In the genomic region with DNA sequence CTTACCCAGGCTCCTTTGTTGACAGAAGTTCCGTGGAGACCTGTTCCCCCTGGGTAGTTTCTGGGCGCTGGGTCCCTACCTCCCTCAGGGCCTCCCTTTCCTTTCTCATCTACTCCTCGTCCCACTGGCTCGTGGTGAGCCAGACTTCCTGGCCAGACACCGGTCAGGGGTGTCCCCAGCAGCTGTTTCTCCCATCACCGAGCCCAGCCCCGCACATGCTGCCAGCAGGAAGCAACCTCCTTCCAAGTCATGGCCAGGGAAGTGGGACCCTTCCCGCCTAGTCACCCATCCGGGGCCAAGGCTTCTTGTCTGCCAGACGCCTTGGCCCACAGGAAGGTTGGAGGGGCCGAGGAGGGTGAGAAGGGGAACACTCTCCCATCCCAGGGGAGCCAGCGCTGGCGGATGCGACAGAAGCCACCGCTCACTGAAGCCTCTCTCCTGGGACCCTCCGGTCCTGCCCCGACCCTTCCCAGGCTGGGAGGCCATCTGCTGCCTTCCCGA, we compare ENCODE assay signal across 14 cellular contexts. TPM values are rescaled to one million over a fixed set of nuclear protein-coding genes. Genes with fewer than 3 reads are reported as not detected.
A peak's percentile ranks its signal among the peaks of the same experiment; 100 is the strongest.
DNase-seq lines count a peak whose midpoint lies in the region; ATAC-seq, FAIRE-seq and TF ChIP-seq lines count a peak whose summit lies in the region.
"Had no signal": no experiment of that assay in that cellular context is flagged by ENCODE, and none has a peak within 500 bp of the region (broad histone marks: within the 10 kb centered on the region; RNA-seq: fewer than 3 reads in every experiment).

No MANE protein-coding gene starts in this region.

- H3K4me3 Mint-ChIP-seq in activated naive CD4-positive, alpha-beta T cell treated with anti-CD3 and anti-CD28 coated beads for 36 hours = no peak overlapping the region
- no peak overlapping the region for H3K4me3 Mint-ChIP-seq in activated naive CD4-positive, alpha-beta T cell treated with anti-CD3 and anti-CD28 coated beads, Interleukin-2, amount 10 ng/mL, durations not matched to agents 7 days and 5 days
- H3K4me3 Mint-ChIP-seq: activated CD4-positive, alpha-beta T cell treated with anti-CD3 and anti-CD28 coated beads, Interleukin-2, amount 10 ng/mL, durations not matched to agents 7 days and 5 days had no signal

- no peak overlapping the region for H3K14ac ChIP-seq in H1 (ENCODE audit: insufficient read length)

- H3K9me3 ChIP-seq in H1 (ENCODE audit: insufficient read depth in 2 of 2, low read depth in 1 of 2, low read length in 1 of 2) = no peaks in the 10 kb centered on the region
- no peaks in the 10 kb centered on the region for H3K9me3 ChIP-seq in mucosa of stomach (ENCODE audit: control insufficient read depth, low read length)
- H3K9me3 ChIP-seq in upper lobe of right lung = no peaks in the 10 kb centered on the region

- no peaks in the 10 kb centered on the region for H3K23me2 ChIP-seq in H1 (ENCODE audit: low read depth, low read length)

- POLR2A ChIA-PET in H1 (lab: Charles Lee; ENCODE audit: partially characterized antibody) = interaction anchor here (0.8 to 1.1 kb wide), 2 partner anchors 9 to 165 kb away, joined by 3 read pairs; partner anchors contain the start of gene IFNL1

- H3K36me3 ChIP-seq in H1 (ENCODE audit: control insufficient read depth in 2 of 4, insufficient read depth in 4 of 4, low read length in 3 of 4) (no peaks in the 10 kb centered on the region), mucosa of stomach (ENCODE audit: control insufficient read depth, insufficient read depth, low read length) (no peaks in the 10 kb centered on the region), upper lobe of right lung (no peaks in the 10 kb centered on the region)

- H2BK12ac ChIP-seq in H1 (ENCODE audit: low read depth, low read length) = 0 out of 2 replicates have a peak overlapping the region, but pooled peaks have one; percentile 17

- peak overlapping the region; percentile 7 for H3K27ac Mint-ChIP-seq in activated naive CD4-positive, alpha-beta T cell treated with anti-CD3 and anti-CD28 coated beads for 36 hours
- H3K27ac Mint-ChIP-seq in activated naive CD4-positive, alpha-beta T cell treated with anti-CD3 and anti-CD28 coated beads, Interleukin-2, amount 10 ng/mL, durations not matched to agents 7 days and 5 days = no peak overlapping the region
- H3K27ac Mint-ChIP-seq: activated CD4-positive, alpha-beta T cell treated with anti-CD3 and anti-CD28 coated beads, Interleukin-2, amount 10 ng/mL, durations not matched to agents 7 days and 5 days had no signal

- no peak overlapping the region for H2BK120ac ChIP-seq in H1 (replicated peaks; ENCODE audit: low read depth, low read length)

- peaks cover 46% of the 10 kb centered on the region for H3K4me1 Mint-ChIP-seq in activated naive CD4-positive, alpha-beta T cell treated with anti-CD3 and anti-CD28 coated beads for 36 hours (ENCODE audit: low read depth)
- H3K4me1 Mint-ChIP-seq in activated naive CD4-positive, alpha-beta T cell treated with anti-CD3 and anti-CD28 coated beads, Interleukin-2, amount 10 ng/mL, durations not matched to agents 7 days and 5 days = peaks cover 18% of the 10 kb centered on the region

- intact Hi-C loops in activated naive CD4-positive, alpha-beta T cell treated with anti-CD3 and anti-CD28 coated beads for 36 hours (cut with micrococcal nuclease) = no loop called here
- intact Hi-C loops in upper lobe of right lung (cut with DNase I) = no loop called here

- no peak for TF ChIP-seq EP300 in H1 (IDR thresholded peaks at IDR 0.05; ENCODE audit: borderline replicate concordance in 1 of 2, low read depth in 2 of 2, low read length in 2 of 2)

- no peak overlapping the region for H3K23ac ChIP-seq in H1 (ENCODE audit: insufficient read length)

- H2BK5ac ChIP-seq in H1 (ENCODE audit: low read depth, low read length) = peak overlapping the region; percentile 88

- no peak overlapping the region for H4K91ac ChIP-seq in H1 (replicated peaks; ENCODE audit: insufficient read length, low read length)

- peak overlapping the region; percentile 24; the same call in 1 of the 2 replicates for H2AK5ac ChIP-seq in H1 (ENCODE audit: low read depth, low read length)

- H3K27me3 Mint-ChIP-seq in activated naive CD4-positive, alpha-beta T cell treated with anti-CD3 and anti-CD28 coated beads for 36 hours (ENCODE audit: low read depth) = no peaks in the 10 kb centered on the region
- no peaks in the 10 kb centered on the region for H3K27me3 Mint-ChIP-seq in activated naive CD4-positive, alpha-beta T cell treated with anti-CD3 and anti-CD28 coated beads, Interleukin-2, amount 10 ng/mL, durations not matched to agents 7 days and 5 days
- H3K27me3 Mint-ChIP-seq: activated CD4-positive, alpha-beta T cell treated with anti-CD3 and anti-CD28 coated beads, Interleukin-2, amount 10 ng/mL, durations not matched to agents 7 days and 5 days had no signal

- TF ChIP-seq CTCF in H1 (IDR thresholded peaks at IDR 0.05; ENCODE audit: control extremely low read depth in 1 of 3, insufficient read depth in 1 of 3, low read depth in 1 of 3, low read length in 3 of 3) (no peak), upper lobe of right lung (IDR thresholded peaks at IDR 0.05) (no peak), GM10266 (IDR thresholded peaks at IDR 0.05; ENCODE audit: control insufficient read depth, insufficient read depth, low read depth, missing control alignments) (no peak)

- no peaks in the 10 kb centered on the region for H3K9me3 Mint-ChIP-seq in activated naive CD4-positive, alpha-beta T cell treated with anti-CD3 and anti-CD28 coated beads for 36 hours
- H3K9me3 Mint-ChIP-seq in activated naive CD4-positive, alpha-beta T cell treated with anti-CD3 and anti-CD28 coated beads, Interleukin-2, amount 10 ng/mL, durations not matched to agents 7 days and 5 days = no peaks in the 10 kb centered on the region
- H3K9me3 Mint-ChIP-seq: activated CD4-positive, alpha-beta T cell treated with anti-CD3 and anti-CD28 coated beads, Interleukin-2, amount 10 ng/mL, durations not matched to agents 7 days and 5 days had no signal

- TF ChIP-seq POLR2A in H1 (IDR thresholded peaks at IDR 0.05; ENCODE audit: control extremely low read depth in 1 of 2, low read depth in 2 of 2, low read length in 2 of 2) = no peak

- H2AFZ ChIP-seq in H1 (ENCODE audit: low read length) = no peak overlapping the region

- peaks cover 5 to 43% (median 30%) of the 10 kb centered on the region in 4 experiments for H3K4me1 ChIP-seq in H1 (replicated peaks in 1 of 4; ENCODE audit: control insufficient read depth in 3 of 4, insufficient read depth in 4 of 4, low read length in 3 of 4)
- peaks cover 66% of the 10 kb centered on the region for H3K4me1 ChIP-seq in mucosa of stomach (ENCODE audit: control insufficient read depth, insufficient read depth, low read length)
- H3K4me1 ChIP-seq in upper lobe of right lung = peaks cover 60% of the 10 kb centered on the region

- CTCF ChIA-PET in activated naive CD4-positive, alpha-beta T cell treated with anti-CD3 and anti-CD28 coated beads for 36 hours (lab: Charles Lee) = no interaction called here
- CTCF ChIA-PET in activated naive CD4-positive, alpha-beta T cell treated with anti-CD3 and anti-CD28 coated beads, Interleukin-2, amount 10 ng/mL, durations not matched to agents 7 days and 5 days (lab: Charles Lee) = no interaction called here
- CTCF ChIA-PET in H1 (lab: Charles Lee; ENCODE audit: partially characterized antibody) = interaction anchor here (0.6 to 1.8 kb wide), 3 partner anchors 21 to 201 kb away, joined by 3 to 6 read pairs (median 3); no protein-coding TSS in a partner anchor

- peak; percentile 1 for ATAC-seq in upper lobe of right lung

- peak overlapping the region in 1 of 2 experiments; percentile 27; a peak in 1 of 4 replicates for H3K4me2 ChIP-seq in H1 (ENCODE audit: insufficient read depth in 1 of 2, low read depth in 2 of 2, low read length in 2 of 2)

- H2BK20ac ChIP-seq in H1 (ENCODE audit: low read length) = no peak overlapping the region

- H4K8ac ChIP-seq in H1 (ENCODE audit: extremely low read depth, insufficient read depth, low read length) = no peak overlapping the region; the same call in 1 of the 2 replicates

- H3K4ac ChIP-seq in H1 (replicated peaks; ENCODE audit: insufficient read length, low read depth, low read length) = no peak overlapping the region

- H4K20me1 ChIP-seq in H1 (replicated peaks in 1 of 2; ENCODE audit: control insufficient read depth in 1 of 2, insufficient read depth in 2 of 2, low read length in 2 of 2) = peaks cover 14 to 43% of the 10 kb centered on the region in 2 experiments

- H3K4me3 ChIP-seq in H1 (ENCODE audit: extremely low read depth in 1 of 4, insufficient read depth in 2 of 4, low read depth in 3 of 4, low read length in 4 of 4) (no peak overlapping the region), mucosa of stomach (ENCODE audit: low read length) (no peak overlapping the region), upper lobe of right lung (no peak overlapping the region)

- no peak overlapping the region for H3K56ac ChIP-seq in H1 (replicated peaks; ENCODE audit: insufficient read length, low read depth, low read length)

- H2BK15ac ChIP-seq in H1 (ENCODE audit: low read length) = no peak overlapping the region

- H3K27me3 ChIP-seq in H1 (replicated peaks in 1 of 4; ENCODE audit: control insufficient read depth in 3 of 4, extremely low read depth in 1 of 4, insufficient read depth in 3 of 4, low read length in 3 of 4) = no peaks in the 10 kb centered on the region
- H3K27me3 ChIP-seq in mucosa of stomach (ENCODE audit: control insufficient read depth, insufficient read depth, low read length) = no peaks in the 10 kb centered on the region
- no peaks in the 10 kb centered on the region for H3K27me3 ChIP-seq in upper lobe of right lung

- H3K79me1 ChIP-seq in H1 (ENCODE audit: low read depth, low read length) = peaks cover 34% of the 10 kb centered on the region

- no peak for TF ChIP-seq RAD21 in H1 (IDR thresholded peaks at IDR 0.05 in 1 of 2, conservative IDR thresholded peaks at IDR 0.05 in 1 of 2; ENCODE audit: low read depth in 2 of 2, low read length in 2 of 2)

- WGBS in H1 (ENCODE audit: extremely low coverage in 1 of 2, insufficient coverage in 1 of 2, insufficient read length in 1 of 2, insufficient replicate concordance in 2 of 2, low coverage in 1 of 2, low lambda C conversion rate in 2 of 2, missing lambda C conversion rate in 1 of 2), 2 experiments = 76% methylated on average over 13 of the region's 18 CpGs; no CpG with 5 or more reads in 1 of the 2 experiments

- H3K27ac ChIP-seq in H1 (ENCODE audit: low read depth, low read length) (peak overlapping the region; percentile 23; the same call in 1 of the 2 replicates), upper lobe of right lung (peak overlapping the region; percentile 78)

- peaks cover 18 to 97% of the 10 kb centered on the region in 2 experiments for H3K79me2 ChIP-seq in H1 (ENCODE audit: control insufficient read depth in 1 of 2, insufficient read depth in 2 of 2, low read length in 2 of 2)

- no peaks in the 10 kb centered on the region for H3K36me3 Mint-ChIP-seq in activated naive CD4-positive, alpha-beta T cell treated with anti-CD3 and anti-CD28 coated beads for 36 hours (ENCODE audit: low read depth)
- no peaks in the 10 kb centered on the region for H3K36me3 Mint-ChIP-seq in activated naive CD4-positive, alpha-beta T cell treated with anti-CD3 and anti-CD28 coated beads, Interleukin-2, amount 10 ng/mL, durations not matched to agents 7 days and 5 days

- FAIRE-seq in H1 (lab: Jason Lieb, UNC) = no peak
- FAIRE-seq in frontal cortex (lab: Jason Lieb, UNC) = no peak
- FAIRE-seq: GM19239 had no signal

- H4K5ac ChIP-seq in H1 (ENCODE audit: insufficient read length, low read depth, low read length) = no peak overlapping the region

- no peak for DNase-seq in activated naive CD4-positive, alpha-beta T cell treated with anti-CD3 and anti-CD28 coated beads for 36 hours
- DNase-seq in activated naive CD4-positive, alpha-beta T cell treated with anti-CD3 and anti-CD28 coated beads, Interleukin-2, amount 10 ng/mL, durations not matched to agents 7 days and 5 days = no peak
- no peak for DNase-seq in H1 (ENCODE audit: low read depth in 1 of 2, low spot score in 2 of 2)
- DNase-seq in upper lobe of right lung = no peak
- no peak for DNase-seq in frontal cortex (ENCODE audit: low spot score in 2 of 2)
- DNase-seq in GM10266 (ENCODE audit: extremely low spot score) = no peak
- no peak for DNase-seq in DMS79 treated with DMSO at 0.1 percent for 48 hours (lab: John Stamatoyannopoulos, UW)
- DNase-seq: activated CD4-positive, alpha-beta T cell treated with anti-CD3 and anti-CD28 coated beads, Interleukin-2, amount 10 ng/mL, durations not matched to agents 7 days and 5 days; NCI-H1930; RPMI8226 had no signal

- H3K9ac ChIP-seq in H1 (replicated peaks in 1 of 4; ENCODE audit: extremely low read depth in 1 of 4, low read depth in 3 of 4, low read length in 3 of 4) (no peak overlapping the region), mucosa of stomach (ENCODE audit: low read length) (peak overlapping the region; percentile 13)

- H3K18ac ChIP-seq in H1 (ENCODE audit: extremely low read depth, low read length) = peak overlapping the region; percentile 78

RNA-seq across cellular contexts. Expression of gene PAK4, which starts 5.7 kb away (rescaled TPM):
- total RNA-seq in activated naive CD4-positive, alpha-beta T cell treated with anti-CD3 and anti-CD28 coated beads for 36 hours = 10 to 100 TPM; 16.9 to 18.1 TPM
- 64.4 and 67.6 TPM in 2 replicates for total RNA-seq in H1 (2021; fragmentation: NEBNext Ultra II Directional; extraction: Animal tissue kit (Norgen Biotek cat#: 25700))
- polyA plus RNA-seq in H1 (2011; rRNA removed) = 50.7 and 107 TPM in 2 replicates
- 55.5 TPM for polyA plus RNA-seq in H1 (2011; cell fraction: cytosol; rRNA removed)
- 89.7 TPM for polyA plus RNA-seq in H1 (2011; cell fraction: nucleus; rRNA removed)
- polyA plus RNA-seq in H1 (2012, experiment 1 of 2) = 40.5 to 57.3 TPM (median 53.1 TPM) in 4 replicates
- 64.2 TPM for polyA plus RNA-seq in H1 (2012, experiment 2 of 2)
- 47.5 TPM for polyA plus RNA-seq in H1 (2013, experiment 1 of 2)
- polyA plus RNA-seq in H1 (2013, experiment 2 of 2) = 47.5 TPM
- polyA minus RNA-seq in H1 (2011; rRNA and poly(A)+ RNA removed) = 17.7 and 25.9 TPM in 2 replicates
- 39.9 TPM for polyA minus RNA-seq in H1 (2011; cell fraction: cytosol; rRNA and poly(A)+ RNA removed)
- polyA minus RNA-seq in H1 (2011; cell fraction: nucleus; rRNA and poly(A)+ RNA removed) = 22.8 TPM
- total RNA-seq in upper lobe of right lung (72.8 TPM), frontal cortex (0.82 TPM)

RNA-seq across cellular contexts. Expression of gene ACP7, which starts 47.1 kb away (rescaled TPM):
- not detected for total RNA-seq in activated naive CD4-positive, alpha-beta T cell treated with anti-CD3 and anti-CD28 coated beads for 36 hours
- 0.50 and 0.98 TPM in 2 replicates for total RNA-seq in H1 (2021; fragmentation: NEBNext Ultra II Directional; extraction: Animal tissue kit (Norgen Biotek cat#: 25700))
- polyA plus RNA-seq in H1 (2011; rRNA removed) = 0.27 and 0.58 TPM in 2 replicates
- polyA plus RNA-seq in H1 (2011; cell fraction: cytosol; rRNA removed) = 0.36 TPM
- polyA plus RNA-seq in H1 (2011; cell fraction: nucleus; rRNA removed) = 0.83 TPM
- polyA plus RNA-seq in H1 (2012, experiment 1 of 2) = 0.55 to 0.78 TPM (median 0.67 TPM) in 4 replicates
- polyA plus RNA-seq in H1 (2012, experiment 2 of 2) = 0.45 TPM
- 0.30 TPM for polyA plus RNA-seq in H1 (2013, experiment 1 of 2)
- polyA plus RNA-seq in H1 (2013, experiment 2 of 2) = 0.29 TPM
- 0.19 and 0.76 TPM in 2 replicates for polyA minus RNA-seq in H1 (2011; rRNA and poly(A)+ RNA removed)
- polyA minus RNA-seq in H1 (2011; cell fraction: cytosol; rRNA and poly(A)+ RNA removed) = not detected
- polyA minus RNA-seq in H1 (2011; cell fraction: nucleus; rRNA and poly(A)+ RNA removed) = 0.70 TPM
- not detected for total RNA-seq in upper lobe of right lung
- total RNA-seq in frontal cortex = not detected
- total RNA-seq: activated CD4-positive, alpha-beta T cell treated with anti-CD3 and anti-CD28 coated beads, Interleukin-2, amount 10 ng/mL, durations not matched to agents 7 days and 5 days; fibroblast of lung; lung microvascular endothelial cell had no signal
- polyA plus RNA-seq: fibroblast of lung had no signal
